In the genomic region with DNA sequence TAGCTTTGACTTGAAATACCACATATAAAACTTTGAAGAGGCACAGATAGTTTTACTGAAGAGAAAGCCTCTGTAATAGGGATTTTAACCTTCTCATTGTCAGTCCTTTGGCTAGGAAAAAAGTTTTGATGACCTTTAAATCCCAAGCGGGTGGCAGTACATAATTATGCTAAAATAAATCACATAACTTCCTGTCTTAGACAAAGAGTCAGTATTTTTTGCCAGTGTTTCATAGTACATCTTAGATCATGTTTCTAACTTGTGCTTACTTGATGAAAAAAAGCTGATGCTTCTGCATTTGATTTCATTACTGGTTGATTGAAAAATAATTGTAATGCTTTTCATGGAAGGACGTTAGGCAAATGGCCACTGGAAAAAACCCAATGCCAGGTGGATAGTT, we compare ENCODE assay signal across 19 cellular contexts. TPM values are rescaled to one million over a fixed set of nuclear protein-coding genes. Genes with fewer than 3 reads are reported as not detected.
"Had no signal": no experiment of that assay in that cellular context is flagged by ENCODE, and none has a peak within 500 bp of the region (broad histone marks: within the 10 kb centered on the region; RNA-seq: fewer than 3 reads in every experiment).

No MANE protein-coding gene starts in this region.

- DNase-seq: activated CD4-positive, alpha-beta memory T cell treated with anti-CD3 and anti-CD28 coated beads for 36 hours; activated CD4-positive, alpha-beta T cell treated with anti-CD3 and anti-CD28 coated beads for 36 hours; activated CD8-positive, alpha-beta memory T cell treated with anti-CD3 and anti-CD28 coated beads, Interleukin-2, amount 10 ng/mL, durations not matched to agents 7 days and 5 days; activated naive CD4-positive, alpha-beta T cell treated with Interleukin-2 at 50 U/mL for 16 hours; activated T-cell treated with anti-CD3 and anti-CD28 coated beads, Interleukin-2, amount 50 U/mL, for 24 hours; anterior cingulate cortex; brain microvascular endothelial cell; cerebellar nuclear complex; effector memory CD4-positive, alpha-beta T cell; esophagus squamous epithelium; midbrain; nephron progenitor cell; stimulated activated naive CD8-positive, alpha-beta T cell treated with anti-CD3 and anti-CD28 coated beads, Interleukin-15, amount 100 ng/mL, for 72 hours; T-cell; upper lobe of right lung had no signal

- H3K9me3 ChIP-seq: esophagus squamous epithelium, thoracic aorta, upper lobe of right lung had no signal

- ATAC-seq: activated CD4-positive, alpha-beta T cell treated with anti-CD3 and anti-CD28 coated beads for 36 hours; activated CD8-positive, alpha-beta memory T cell treated with anti-CD3 and anti-CD28 coated beads, Interleukin-2, amount 10 ng/mL, durations not matched to agents 7 days and 5 days; stimulated activated naive CD8-positive, alpha-beta T cell treated with anti-CD3 and anti-CD28 coated beads, Interleukin-15, amount 100 ng/mL, for 72 hours; T-cell; upper lobe of right lung; WTC11 had no signal

- H3K4me3 Mint-ChIP-seq: activated CD4-positive, alpha-beta memory T cell treated with anti-CD3 and anti-CD28 coated beads for 36 hours; activated CD4-positive, alpha-beta T cell treated with anti-CD3 and anti-CD28 coated beads for 36 hours; activated CD8-positive, alpha-beta memory T cell treated with anti-CD3 and anti-CD28 coated beads, Interleukin-2, amount 10 ng/mL, durations not matched to agents 7 days and 5 days; activated T-cell treated with anti-CD3 and anti-CD28 coated beads, Interleukin-2, amount 50 U/mL, for 24 hours; nephron progenitor cell; stimulated activated naive CD8-positive, alpha-beta T cell treated with anti-CD3 and anti-CD28 coated beads, Interleukin-15, amount 100 ng/mL, for 72 hours; T-cell; WTC11 had no signal

- H3K27ac Mint-ChIP-seq: activated CD4-positive, alpha-beta memory T cell treated with anti-CD3 and anti-CD28 coated beads for 36 hours; activated CD4-positive, alpha-beta T cell treated with anti-CD3 and anti-CD28 coated beads for 36 hours; activated CD8-positive, alpha-beta memory T cell treated with anti-CD3 and anti-CD28 coated beads, Interleukin-2, amount 10 ng/mL, durations not matched to agents 7 days and 5 days; activated T-cell treated with anti-CD3 and anti-CD28 coated beads, Interleukin-2, amount 50 U/mL, for 24 hours; activated T-helper 2 cell treated with anti-CD3 and anti-CD28 coated beads, Interferon-gamma antibody, Interleukin-2, Interleukin-4, amounts not matched to agents 10 μg/mL and 5 μg/mL and 100 μg/mL, durations not matched to agents 14 hours and 24 hours and 36 hours; nephron progenitor cell; stimulated activated naive CD8-positive, alpha-beta T cell treated with anti-CD3 and anti-CD28 coated beads, Interleukin-15, amount 100 ng/mL, for 72 hours; T-cell; WTC11 had no signal

- H3K27ac ChIP-seq: brain microvascular endothelial cell, hepatocyte, thoracic aorta had no signal

- H3K9me3 Mint-ChIP-seq: activated CD4-positive, alpha-beta memory T cell treated with anti-CD3 and anti-CD28 coated beads for 36 hours; activated T-cell treated with anti-CD3 and anti-CD28 coated beads, Interleukin-2, amount 50 U/mL, for 24 hours; activated T-helper 2 cell treated with anti-CD3 and anti-CD28 coated beads, Interferon-gamma antibody, Interleukin-2, Interleukin-4, amounts not matched to agents 10 μg/mL and 5 μg/mL and 100 μg/mL, durations not matched to agents 14 hours and 24 hours and 36 hours; nephron progenitor cell; stimulated activated naive CD8-positive, alpha-beta T cell treated with anti-CD3 and anti-CD28 coated beads, Interleukin-15, amount 100 ng/mL, for 72 hours; T-cell; WTC11 had no signal

- H2AFZ ChIP-seq: hepatocyte had no signal

- H3K36me3 Mint-ChIP-seq: activated CD4-positive, alpha-beta memory T cell treated with anti-CD3 and anti-CD28 coated beads for 36 hours; activated CD8-positive, alpha-beta memory T cell treated with anti-CD3 and anti-CD28 coated beads, Interleukin-2, amount 10 ng/mL, durations not matched to agents 7 days and 5 days; T-cell; WTC11 had no signal

- H3K79me2 ChIP-seq: hepatocyte had no signal

- H3K4me3 ChIP-seq: esophagus squamous epithelium, hepatocyte, thoracic aorta, upper lobe of right lung had no signal

- H3K4me2 ChIP-seq: hepatocyte had no signal

- H3K27me3 ChIP-seq: brain microvascular endothelial cell, esophagus squamous epithelium, hepatocyte, upper lobe of right lung had no signal

- H3K27me3 Mint-ChIP-seq: T-cell had no signal

- H3K36me3 ChIP-seq: brain microvascular endothelial cell, esophagus squamous epithelium had no signal

RNA-seq across cellular contexts. Expression of a gene that starts 5.8 kb away (rescaled TPM):
- total RNA-seq: activated CD4-positive, alpha-beta memory T cell treated with anti-CD3 and anti-CD28 coated beads for 36 hours; activated CD4-positive, alpha-beta T cell treated with anti-CD3 and anti-CD28 coated beads for 36 hours had no signal
